ENCODE assay signal across 9 cellular contexts in genomic region chr13:63512095-63512494, GRCh38.
"Had no signal": no experiment of that assay in that cellular context is flagged by ENCODE, and none has a peak within 500 bp of the region (broad histone marks: within the 10 kb centered on the region; RNA-seq: fewer than 3 reads in every experiment).

No MANE protein-coding gene starts in this region.

- H3K27ac ChIP-seq: GM23248 had no signal

- FAIRE-seq: H54, HTR-8/SVneo, K562 had no signal

- H3K9ac ChIP-seq: GM23248 had no signal

- ATAC-seq: K562 had no signal

- H3K4me3 Mint-ChIP-seq: H9, IgD-negative memory B cell had no signal

- H3K36me3 Mint-ChIP-seq: IgD-negative memory B cell had no signal

- H3K27ac Mint-ChIP-seq: H9, IgD-negative memory B cell had no signal

- DNase-seq: GM23248, GOT3, H9, HCEC 1CT, KG1 had no signal

- H3K4me1 Mint-ChIP-seq: H9, IgD-negative memory B cell had no signal

- H3K4me3 ChIP-seq: GM23248, K562 had no signal

- H3K9me3 Mint-ChIP-seq: H9 had no signal

- H3K27me3 Mint-ChIP-seq: IgD-negative memory B cell had no signal
